11 cellular contexts compared by ENCODE assay signal in genomic region chr15:99385865-99386264, GRCh38.
DNase-seq lines count a peak whose midpoint lies in the region; ATAC-seq, FAIRE-seq and TF ChIP-seq lines count a peak whose summit lies in the region.
"Had no signal": no experiment of that assay in that cellular context is flagged by ENCODE, and none has a peak within 500 bp of the region (broad histone marks: within the 10 kb centered on the region; RNA-seq: fewer than 3 reads in every experiment).

No MANE protein-coding gene starts in this region.

- CTCF ChIA-PET in CD4-positive, alpha-beta T cell (lab: Charles Lee): no interaction called here
- CTCF ChIA-PET in MCF 10A (lab: Yijun Ruan, JAX): no interaction called here

- H3K9me3 Mint-ChIP-seq in CD4-positive, alpha-beta T cell: no peaks in the 10 kb centered on the region
- H3K9me3 Mint-ChIP-seq in osteocyte (ENCODE audit: unreplicated experiment) (peaks cover 8% of the 10 kb centered on the region), MCF 10A (ENCODE audit: unreplicated experiment) (no peaks in the 10 kb centered on the region)

- peaks cover 33% of the 10 kb centered on the region for H3K4me1 Mint-ChIP-seq in CD4-positive, alpha-beta T cell (ENCODE audit: low read depth)
- H3K4me1 Mint-ChIP-seq in osteocyte (ENCODE audit: unreplicated experiment): peaks cover 29% of the 10 kb centered on the region
- H3K4me1 Mint-ChIP-seq in MCF 10A (ENCODE audit: insufficient read depth, unreplicated experiment): no peaks in the 10 kb centered on the region

- BruUV-seq in MCF 10A (replicated peaks; lab: Mats Ljungman, UMichigan): no TSS peak

- peaks cover 5% of the 10 kb centered on the region for H3K36me3 Mint-ChIP-seq in CD4-positive, alpha-beta T cell (ENCODE audit: low read depth)
- H3K36me3 Mint-ChIP-seq in osteocyte (ENCODE audit: unreplicated experiment) (peaks cover 9% of the 10 kb centered on the region), MCF 10A (ENCODE audit: insufficient read depth, unreplicated experiment) (peaks cover 8% of the 10 kb centered on the region)

- no peak for TF ChIP-seq CTCF in CD4-positive, alpha-beta T cell (IDR thresholded peaks at IDR 0.05)
- no peak for TF ChIP-seq CTCF in osteocyte (IDR thresholded peaks at IDR 0.05)
- no peak for TF ChIP-seq CTCF in MCF 10A (IDR thresholded peaks at IDR 0.05; ENCODE audit: unreplicated experiment)

- no peak for FAIRE-seq in RCC 7860 (lab: Jason Lieb, UNC)
- FAIRE-seq: islet of Langerhans had no signal

- peak overlapping the region; percentile 64 for H3K27ac Mint-ChIP-seq in CD4-positive, alpha-beta T cell
- H3K27ac Mint-ChIP-seq in osteocyte (ENCODE audit: unreplicated experiment) (peak overlapping the region; percentile 72), MCF 10A (ENCODE audit: low read depth, unreplicated experiment) (no peak overlapping the region)

- ATAC-seq in CD4-positive, alpha-beta T cell (ENCODE audit: poor library complexity): no peak

- H3K27me3 Mint-ChIP-seq in CD4-positive, alpha-beta T cell: no peaks in the 10 kb centered on the region
- H3K27me3 Mint-ChIP-seq in osteocyte (ENCODE audit: unreplicated experiment) (no peaks in the 10 kb centered on the region), MCF 10A (ENCODE audit: insufficient read depth, unreplicated experiment) (no peaks in the 10 kb centered on the region)

- no peak for DNase-seq in CD4-positive, alpha-beta T cell
- DNase-seq in RCC 7860 (ENCODE audit: low spot score) (peak; percentile 23), fibroblast of the conjunctiva (ENCODE audit: low read depth) (peak; percentile 17), osteocyte (ENCODE audit: extremely low spot score, unreplicated experiment) (no peak), kidney glomerular epithelial cell (lab: John Stamatoyannopoulos, UW) (no peak), MCF 10A (ENCODE audit: unreplicated experiment) (no peak), RPMI8226 (no peak), hypothalamus (lab: John Stamatoyannopoulos, UW) (no peak)
- DNase-seq: DMS153, NCI-H510A had no signal

- intact Hi-C loops in CD4-positive, alpha-beta T cell (cut with DNase I, micrococcal nuclease): no loop called here
- intact Hi-C loops in MCF 10A (cut with micrococcal nuclease): no loop called here

- no peaks in the 10 kb centered on the region for H3K27me3 ChIP-seq in CD4-positive, alpha-beta T cell (ENCODE audit: control insufficient read depth, insufficient read depth, low read length)

- H3K4me3 Mint-ChIP-seq in CD4-positive, alpha-beta T cell: peak overlapping the region; percentile 36
- peak overlapping the region; percentile 15 for H3K4me3 Mint-ChIP-seq in osteocyte (ENCODE audit: unreplicated experiment)
- H3K4me3 Mint-ChIP-seq in MCF 10A (ENCODE audit: unreplicated experiment): no peak overlapping the region

- H3K27ac ChIP-seq in CD4-positive, alpha-beta T cell (ENCODE audit: low read depth, low read length): no peak overlapping the region

- POLR2A ChIA-PET in CD4-positive, alpha-beta T cell (lab: Charles Lee): interaction anchor here (1.0 kb wide), 1 partner anchor 318 kb away, joined by 3 read pairs; no protein-coding TSS in a partner anchor
- POLR2A ChIA-PET in MCF 10A (lab: Yijun Ruan, JAX): no interaction called here

- no peaks in the 10 kb centered on the region for H3K9me3 ChIP-seq in CD4-positive, alpha-beta T cell (ENCODE audit: control insufficient read depth, low read length)

Comparison
In these comparisons a context has a peak if more than half of its experiments do, and no peak if none do; other contexts are left out.
1. DNase-seq: peak in RCC 7860 (single experiment) and fibroblast of the conjunctiva (single experiment); none in CD4-positive, alpha-beta T cell (0 of 10), osteocyte (single experiment), kidney glomerular epithelial cell (single experiment), MCF 10A (single experiment), RPMI8226 (single experiment) and hypothalamus (0 of 51).